ENCODE assay signal across 8 cellular contexts in the genomic region with DNA sequence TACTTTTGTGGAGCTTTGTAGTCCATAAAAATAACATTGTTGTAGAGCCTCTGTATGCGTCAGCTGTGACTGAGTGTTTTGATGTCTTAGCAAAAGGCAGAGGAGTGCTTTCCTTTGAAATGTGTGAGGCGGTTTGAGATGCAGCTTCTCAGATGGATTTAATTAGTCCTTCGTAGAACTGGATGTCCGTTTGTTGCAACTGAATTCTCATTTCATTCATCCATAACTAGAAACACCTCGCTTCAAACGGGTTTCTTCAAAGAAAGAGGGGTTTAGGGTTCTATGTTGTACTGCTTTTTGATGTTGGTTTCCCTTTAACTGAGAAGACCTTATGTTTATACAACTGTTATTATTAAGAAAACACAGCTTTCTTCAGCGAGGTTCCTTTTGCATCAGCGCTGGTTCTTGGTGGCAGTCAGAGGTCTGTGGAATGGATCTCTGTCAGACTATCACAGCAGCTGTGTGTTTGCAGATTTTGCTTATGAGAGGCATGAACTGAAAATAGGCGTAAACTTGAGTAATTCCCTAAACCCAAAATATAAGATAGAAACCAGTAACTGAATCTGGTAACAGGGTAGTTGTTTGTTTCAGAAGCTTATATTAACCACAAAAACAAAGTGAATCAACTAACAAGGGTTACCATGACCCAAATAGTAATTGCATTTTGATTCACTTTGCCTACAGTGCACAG.
DNase-seq lines count a peak whose midpoint lies in the region; ATAC-seq, FAIRE-seq and TF ChIP-seq lines count a peak whose summit lies in the region.

No MANE protein-coding gene starts in this region.

- CTCF ChIA-PET in GM12878 (lab: Yijun Ruan, JAX): no interaction called here

- no peaks in the 10 kb centered on the region for H3K27me3 ChIP-seq in GM12878 (replicated peaks in 1 of 2; ENCODE audit: control insufficient read depth in 2 of 2, insufficient read depth in 2 of 2, low read length in 1 of 2)

- no peak overlapping the region for H3K9ac ChIP-seq in GM12878 (ENCODE audit: control insufficient read depth, insufficient read depth, low read length)

- BruUV-seq in GM12878 (replicated peaks; lab: Mats Ljungman, UMichigan): no TSS peak

- no peak for TF ChIP-seq POLR2A in GM12878 (IDR thresholded peaks at IDR 0.05; ENCODE audit: low read depth, low read length)
- no peak for TF ChIP-seq POLR2A in erythroblast (IDR thresholded peaks at IDR 0.05; ENCODE audit: low read length)

- peak in 1 of 2 experiments; percentile 74; a peak in 1 of 4 replicates for TF ChIP-seq EP300 in GM12878 (IDR thresholded peaks at IDR 0.05; ENCODE audit: borderline replicate concordance in 1 of 2, control insufficient read depth in 1 of 2, low read depth in 2 of 2, low read length in 2 of 2)

- SMC1A ChIA-PET in GM12878 (lab: Charles Lee; ENCODE audit: uncharacterized antibody, unreplicated experiment): no interaction called here

- no peaks in the 10 kb centered on the region for H3K79me2 ChIP-seq in GM12878 (ENCODE audit: control insufficient read depth, insufficient read depth, low read length)

- no peak overlapping the region for H3K4me3 ChIP-seq in GM12864 (ENCODE audit: low read depth, low read length)
- no peak overlapping the region for H3K4me3 ChIP-seq in GM12878

- DNase-seq in GM12864 (ENCODE audit: low read depth) (peak; percentile 77), GM12878 (ENCODE audit: low read depth, low spot score) (peak; percentile 51), NCI-H1105 (lab: John Stamatoyannopoulos, UW) (no peak), T-helper 9 cell (no peak), erythroblast (lab: John Stamatoyannopoulos, UW) (no peak)
- peak; percentile 8 for DNase-seq in stimulated activated naive CD4-positive, alpha-beta T cell treated with Interleukin-2 at 50 U/mL for 16 hours (lab: John Stamatoyannopoulos, UW)

- peak; percentile 85 for ATAC-seq in GM19467 (IDR thresholded peaks at IDR 0.05; ENCODE audit: unreplicated experiment)
- ATAC-seq in HG03457 (IDR thresholded peaks at IDR 0.05; ENCODE audit: unreplicated experiment): peak; percentile 79
- ATAC-seq in GM12878: peak; percentile 94

- no peaks in the 10 kb centered on the region for H4K20me1 ChIP-seq in GM12878 (ENCODE audit: control insufficient read depth, insufficient read depth)

- peak overlapping the region; percentile 33; the same call in 1 of the 2 replicates for H3K27ac ChIP-seq in GM12878 (ENCODE audit: control insufficient read depth, insufficient read depth)

- H3K4me2 ChIP-seq in GM12878 (ENCODE audit: control insufficient read depth, insufficient read depth): peak overlapping the region; percentile 68

- POLR2A ChIA-PET in GM12878 (lab: Charles Lee): interaction anchor here (0.6 kb wide), 1 partner anchor 65 kb away, joined by 5 read pairs; no protein-coding TSS in a partner anchor

- H2AFZ ChIP-seq in GM12878 (ENCODE audit: control insufficient read depth, low read depth, low read length): no peak overlapping the region; the same call in 1 of the 2 replicates

- in situ Hi-C loops in GM12878 (cut with MboI): no loop called here

- intact Hi-C loops in GM12878 (cut with micrococcal nuclease; ENCODE audit: unreplicated experiment): no loop called here

- H3K4me1 ChIP-seq in GM12878 (ENCODE audit: control insufficient read depth, insufficient read depth, low read length): peaks cover 23% of the 10 kb centered on the region

- RAD21 ChIA-PET in GM12878 (lab: Charles Lee; ENCODE audit: unreplicated experiment): interaction anchor here (1.0 kb wide), 1 partner anchor 121 kb away, joined by 3 read pairs; no protein-coding TSS in a partner anchor

- H3K36me3 ChIP-seq in GM12878 (ENCODE audit: control insufficient read depth in 2 of 2, insufficient read depth in 2 of 2, low read length in 1 of 2): no peaks in the 10 kb centered on the region

- 6% methylated on average over 9 of the region's 9 CpGs for WGBS in GM12878 (ENCODE audit: insufficient coverage, insufficient replicate concordance, low lambda C conversion rate, missing lambda C conversion rate)

- TF ChIP-seq CTCF in GM12864 (IDR thresholded peaks at IDR 0.05; ENCODE audit: low read depth, low read length, missing control alignments) (no peak), GM12878 (IDR thresholded peaks at IDR 0.05 in 2 of 3, conservative IDR thresholded peaks at IDR 0.05 in 1 of 3; ENCODE audit: control insufficient read depth in 2 of 3, extremely low read depth in 1 of 3, insufficient read depth in 1 of 3, low read depth in 3 of 3, low read length in 3 of 3) (no peak)

- H3K9me3 ChIP-seq in GM12878 (replicated peaks; ENCODE audit: control insufficient read depth, insufficient read depth, low read length): no peaks in the 10 kb centered on the region; the same call in 2 of the 3 replicates

- no peak for TF ChIP-seq RAD21 in GM12878 (IDR thresholded peaks at IDR 0.05; ENCODE audit: insufficient read depth, low read depth, low read length)

- peak; percentile 84 for FAIRE-seq in GM12878 (lab: Jason Lieb, UNC)

TF ChIP-seq in GM12878, 131 proteins besides CTCF, POLR2A, EP300 and RAD21 (continues in another document):
- TF ChIP-seq ASH2L (IDR thresholded peaks at IDR 0.05; ENCODE audit: borderline replicate concordance, low read depth) (no peak), SIX5 (IDR thresholded peaks at IDR 0.05; ENCODE audit: low read depth, low read length, severe bottlenecking) (no peak), RFX5 (IDR thresholded peaks at IDR 0.05; ENCODE audit: low read depth, low read length) (no peak), NFIC (IDR thresholded peaks at IDR 0.05; ENCODE audit: low read depth, low read length) (peak; percentile 89), NR2C2 (IDR thresholded peaks at IDR 0.05; ENCODE audit: borderline replicate concordance, control insufficient read depth, insufficient read length, low read depth) (no peak), ZBTB4 (CRISPR knock-in tag; IDR thresholded peaks at IDR 0.05) (no peak), PML (IDR thresholded peaks at IDR 0.05; ENCODE audit: low read length) (0 out of 2 replicates have a peak, but pooled peaks have one; percentile 53), BRCA1 (IDR thresholded peaks at IDR 0.05; ENCODE audit: low read depth, low read length) (no peak), CBX5 (IDR thresholded peaks at IDR 0.05; ENCODE audit: low read depth) (0 out of 2 replicates have a peak, but pooled peaks have one; percentile 82), HDAC6 (IDR thresholded peaks at IDR 0.05; ENCODE audit: unreplicated experiment) (no peak), MTA2 (IDR thresholded peaks at IDR 0.05; ENCODE audit: low read depth) (peak; percentile 65; the same call in 1 of the 2 replicates), PAX8 (IDR thresholded peaks at IDR 0.05) (no peak), EED (IDR thresholded peaks at IDR 0.05; ENCODE audit: low read depth) (0 out of 2 replicates have a peak, but pooled peaks have one; percentile 20), CREM (IDR thresholded peaks at IDR 0.05; ENCODE audit: low read depth) (peak; percentile 40; the same call in 1 of the 2 replicates)
- TF ChIP-seq, protein P1, sequence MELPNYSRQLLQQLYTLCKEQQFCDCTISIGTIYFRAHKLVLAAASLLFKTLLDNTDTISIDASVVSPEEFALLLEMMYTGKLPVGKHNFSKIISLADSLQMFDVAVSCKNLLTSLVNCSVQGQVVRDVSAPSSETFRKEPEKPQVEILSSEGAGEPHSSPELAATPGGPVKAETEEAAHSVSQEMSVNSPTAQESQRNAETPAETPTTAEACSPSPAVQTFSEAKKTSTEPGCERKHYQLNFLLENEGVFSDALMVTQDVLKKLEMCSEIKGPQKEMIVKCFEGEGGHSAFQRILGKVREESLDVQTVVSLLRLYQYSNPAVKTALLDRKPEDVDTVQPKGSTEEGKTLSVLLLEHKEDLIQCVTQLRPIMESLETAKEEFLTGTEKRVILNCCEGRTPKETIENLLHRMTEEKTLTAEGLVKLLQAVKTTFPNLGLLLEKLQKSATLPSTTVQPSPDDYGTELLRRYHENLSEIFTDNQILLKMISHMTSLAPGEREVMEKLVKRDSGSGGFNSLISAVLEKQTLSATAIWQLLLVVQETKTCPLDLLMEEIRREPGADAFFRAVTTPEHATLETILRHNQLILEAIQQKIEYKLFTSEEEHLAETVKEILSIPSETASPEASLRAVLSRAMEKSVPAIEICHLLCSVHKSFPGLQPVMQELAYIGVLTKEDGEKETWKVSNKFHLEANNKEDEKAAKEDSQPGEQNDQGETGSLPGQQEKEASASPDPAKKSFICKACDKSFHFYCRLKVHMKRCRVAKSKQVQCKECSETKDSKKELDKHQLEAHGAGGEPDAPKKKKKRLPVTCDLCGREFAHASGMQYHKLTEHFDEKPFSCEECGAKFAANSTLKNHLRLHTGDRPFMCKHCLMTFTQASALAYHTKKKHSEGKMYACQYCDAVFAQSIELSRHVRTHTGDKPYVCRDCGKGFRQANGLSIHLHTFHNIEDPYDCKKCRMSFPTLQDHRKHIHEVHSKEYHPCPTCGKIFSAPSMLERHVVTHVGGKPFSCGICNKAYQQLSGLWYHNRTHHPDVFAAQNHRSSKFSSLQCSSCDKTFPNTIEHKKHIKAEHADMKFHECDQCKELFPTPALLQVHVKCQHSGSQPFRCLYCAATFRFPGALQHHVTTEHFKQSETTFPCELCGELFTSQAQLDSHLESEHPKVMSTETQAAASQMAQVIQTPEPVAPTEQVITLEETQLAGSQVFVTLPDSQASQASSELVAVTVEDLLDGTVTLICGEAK (IDR thresholded peaks at IDR 0.05; ENCODE audit: borderline replicate concordance): no peak

Comparison
In these comparisons a context has a peak if more than half of its experiments do, and no peak if none do; other contexts are left out.
1. DNase-seq: peak in GM12864 (single experiment), GM12878 (single experiment) and stimulated activated naive CD4-positive, alpha-beta T cell treated with Interleukin-2 at 50 U/mL for 16 hours (single experiment); none in NCI-H1105 (single experiment), T-helper 9 cell (single experiment) and erythroblast (0 of 2).
2. Peak in every context shown above with its lines, with median percentiles within 50 percentile points of each other: ATAC-seq.